10 cellular contexts compared by ENCODE assay signal in the genomic region with DNA sequence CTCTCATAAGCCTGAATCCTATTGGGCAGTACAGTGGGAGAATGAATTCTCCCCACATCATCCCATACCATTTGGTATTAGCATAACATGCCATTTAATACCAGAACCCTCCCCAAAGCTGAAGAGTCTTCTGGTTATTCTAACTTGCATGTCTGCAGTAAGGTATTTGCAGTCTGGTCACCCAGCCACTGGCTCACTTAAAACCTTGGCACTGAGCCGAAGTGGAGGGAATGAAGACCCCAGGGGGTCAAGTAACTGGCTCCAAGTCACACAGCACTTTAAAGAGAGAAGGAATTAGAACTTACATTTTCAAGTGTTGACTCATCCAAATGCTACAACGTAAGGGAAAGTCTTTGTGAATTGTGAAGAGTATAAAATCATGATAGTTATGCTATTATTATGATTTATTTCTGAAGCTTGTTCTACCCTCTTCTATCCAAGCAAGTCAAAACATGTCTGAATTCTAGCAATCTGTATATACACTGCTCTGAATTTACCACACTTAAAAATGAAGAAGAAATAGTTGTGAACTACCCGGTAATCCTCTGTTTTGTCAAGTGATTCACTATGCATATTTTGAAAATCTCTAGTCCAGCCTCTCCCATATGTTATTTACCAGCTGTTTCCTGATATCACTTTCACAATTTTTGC. TPM values are rescaled to one million over a fixed set of nuclear protein-coding genes. Genes with fewer than 3 reads are reported as not detected.
DNase-seq lines count a peak whose midpoint lies in the region; ATAC-seq, FAIRE-seq and TF ChIP-seq lines count a peak whose summit lies in the region.
"Had no signal": no experiment of that assay in that cellular context is flagged by ENCODE, and none has a peak within 500 bp of the region (broad histone marks: within the 10 kb centered on the region; RNA-seq: fewer than 3 reads in every experiment).

No MANE protein-coding gene starts in this region.

- peak; percentile 58 for DNase-seq in GM23338 (ENCODE audit: low spot score)
- DNase-seq in NCI-H524 (lab: John Stamatoyannopoulos, UW) = peak; percentile 76 to 82
- DNase-seq in epithelial cell of prostate (ENCODE audit: low read depth, low spot score) = peak; percentile 50
- DNase-seq in renal cortical epithelial cell (ENCODE audit: low read depth) = peak; percentile 86
- DNase-seq in left colon = no peak
- no peak for DNase-seq in anterior cingulate cortex (lab: John Stamatoyannopoulos, UW)
- DNase-seq in GM12892 (ENCODE audit: insufficient read length) = no peak
- DNase-seq: activated naive CD4-positive, alpha-beta T cell treated with anti-CD3 and anti-CD28 coated beads for 36 hours had no signal

- TF ChIP-seq CTCF in GM23338 (conservative IDR thresholded peaks at IDR 0.05; ENCODE audit: low read depth in 2 of 2) = no peak

- intact Hi-C loops in left colon (cut with DNase I, micrococcal nuclease) = no loop called here

- no peak overlapping the region for H2AFZ ChIP-seq in GM23338

- H4K20me1 ChIP-seq in GM23338 (replicated peaks; ENCODE audit: insufficient read depth) = peaks cover 10% of the 10 kb centered on the region; the same call in 1 of the 2 replicates

- peaks cover 39% of the 10 kb centered on the region for H3K27me3 Mint-ChIP-seq in GM23338 (ENCODE audit: insufficient read depth, low read depth, poor library complexity)

- TF ChIP-seq POLR2A in GM12892 (IDR thresholded peaks at IDR 0.05; ENCODE audit: low read depth, low read length) = no peak

- peaks cover 8% of the 10 kb centered on the region; the same call in 2 of the 3 replicates for H3K4me1 Mint-ChIP-seq in GM23338

- no peaks in the 10 kb centered on the region for H3K9me3 Mint-ChIP-seq in GM23338
- H3K9me3 Mint-ChIP-seq: activated naive CD4-positive, alpha-beta T cell treated with anti-CD3 and anti-CD28 coated beads for 36 hours had no signal

- H3K36me3 Mint-ChIP-seq in GM23338 (ENCODE audit: low read depth) = no peaks in the 10 kb centered on the region

- H3K27ac ChIP-seq in GM23338 (ENCODE audit: low read depth) (no peak overlapping the region), epithelial cell of prostate (peak overlapping the region; percentile 51)
- H3K27ac ChIP-seq: HL-60 had no signal

- no peaks in the 10 kb centered on the region for H3F3A ChIP-seq in GM23338 (replicated peaks; ENCODE audit: low read depth)

- no peak overlapping the region for H3K27ac Mint-ChIP-seq in GM23338
- H3K27ac Mint-ChIP-seq: activated naive CD4-positive, alpha-beta T cell treated with anti-CD3 and anti-CD28 coated beads for 36 hours had no signal

- H3K4me1 ChIP-seq in GM23338 (ENCODE audit: insufficient read depth) = peaks cover 4% of the 10 kb centered on the region; the same call in 1 of the 2 replicates

- H3K4me3 Mint-ChIP-seq in GM23338 = no peak overlapping the region
- H3K4me3 Mint-ChIP-seq: activated naive CD4-positive, alpha-beta T cell treated with anti-CD3 and anti-CD28 coated beads for 36 hours had no signal

- no peak overlapping the region for H3K4me2 ChIP-seq in GM23338

- H3K27me3 ChIP-seq in GM23338 (ENCODE audit: insufficient read depth) = peaks cover 51% of the 10 kb centered on the region

- no peaks in the 10 kb centered on the region for H3K79me2 ChIP-seq in GM23338 (replicated peaks; ENCODE audit: insufficient read depth)

- no peak overlapping the region for H3K4me3 ChIP-seq in GM23338

- no peaks in the 10 kb centered on the region for H3K9me2 ChIP-seq in GM23338 (ENCODE audit: insufficient read depth)

- no peak for FAIRE-seq in GM12892 (lab: Jason Lieb, UNC)

- ATAC-seq in GM23338 (peak; percentile 75), HG02970 (IDR thresholded peaks at IDR 0.05; ENCODE audit: low FRiP score, unreplicated experiment) (no peak), left colon (no peak)

- no peaks in the 10 kb centered on the region for H3K36me3 ChIP-seq in GM23338 (ENCODE audit: insufficient read depth)

TF ChIP-seq in GM23338, 12 proteins besides CTCF, POLR2A, EP300 and RAD21 (continues in another document):
- TF ChIP-seq JUNB (IDR thresholded peaks at IDR 0.05; ENCODE audit: unreplicated experiment) (no peak), EZH2phosphoT487 (IDR thresholded peaks at IDR 0.05; ENCODE audit: unreplicated experiment) (no peak), ETS1 (IDR thresholded peaks at IDR 0.05) (no peak), ZNF331 (CRISPR knock-in tag; IDR thresholded peaks at IDR 0.05; ENCODE audit: low read depth) (no peak), STAT1 (IDR thresholded peaks at IDR 0.05; ENCODE audit: unreplicated experiment) (no peak), ZNF114 (CRISPR knock-in tag; IDR thresholded peaks at IDR 0.05) (no peak), REST (IDR thresholded peaks at IDR 0.05; ENCODE audit: unreplicated experiment) (no peak), EZH2 (IDR thresholded peaks at IDR 0.05; ENCODE audit: low read depth, unreplicated experiment) (no peak)

RNA-seq across cellular contexts. Expression of gene GLRA1, which starts 28.5 kb away (rescaled TPM):
- not detected in 2 replicates for total RNA-seq in GM23338 (2014; rRNA removed; shearing (Covaris generic))
- polyA plus RNA-seq in GM23338 (2016; fragmentation: Nextera tagmentation; extraction: Ambion mirVana) = not detected in 2 replicates
- total RNA-seq in renal cortical epithelial cell = not detected in 2 replicates
- total RNA-seq in left colon = not detected
- not detected for polyA plus RNA-seq in GM12892 (2012; ENCODE audit: missing spikeins)
- total RNA-seq: activated naive CD4-positive, alpha-beta T cell treated with anti-CD3 and anti-CD28 coated beads for 36 hours had no signal

Comparison
In these comparisons a context has a peak if more than half of its experiments do, and no peak if none do; other contexts are left out.
1. DNase-seq: peak in GM23338 (single experiment), NCI-H524 (2 of 2), epithelial cell of prostate (single experiment) and renal cortical epithelial cell (single experiment); none in left colon (0 of 2), anterior cingulate cortex (0 of 58) and GM12892 (single experiment).